12 cellular contexts compared by ENCODE assay signal in the genomic region with DNA sequence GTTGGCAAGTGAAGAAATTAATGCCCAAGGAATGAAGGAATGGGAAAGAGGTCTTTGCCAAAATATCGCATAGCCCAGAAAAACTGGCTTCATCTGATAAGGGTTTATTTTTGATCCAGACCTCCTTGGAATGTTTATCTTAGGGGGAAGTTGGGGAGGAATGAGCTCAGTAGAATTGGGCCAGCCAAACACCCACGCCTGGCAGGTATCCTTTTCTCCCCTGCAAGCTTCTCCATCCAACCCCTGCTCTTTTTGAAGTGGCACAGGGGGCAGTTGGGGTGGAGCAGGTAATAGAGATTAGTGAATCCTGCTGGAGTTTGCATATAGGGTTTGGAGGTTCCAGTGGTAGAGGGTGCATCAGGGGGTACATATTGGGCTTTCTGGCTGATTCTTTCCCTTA. TPM values are rescaled to one million over a fixed set of nuclear protein-coding genes. Genes with fewer than 3 reads are reported as not detected.
DNase-seq lines count a peak whose midpoint lies in the region; ATAC-seq and TF ChIP-seq lines count a peak whose summit lies in the region.
"Had no signal": no experiment of that assay in that cellular context is flagged by ENCODE, and none has a peak within 500 bp of the region (broad histone marks: within the 10 kb centered on the region; RNA-seq: fewer than 3 reads in every experiment).

No MANE protein-coding gene starts in this region.

- no peaks in the 10 kb centered on the region for H3K9me3 Mint-ChIP-seq in stimulated activated naive CD8-positive, alpha-beta T cell treated with anti-CD3 and anti-CD28 coated beads, Interleukin-15, amount 100 ng/mL, for 72 hours
- H3K9me3 Mint-ChIP-seq in endothelial cell (ENCODE audit: unreplicated experiment): no peaks in the 10 kb centered on the region
- H3K9me3 Mint-ChIP-seq in stimulated activated memory B cell treated with anti-CD40 and anti-IgM and Interleukin-4, amounts not matched to agents 10 μg/mL and 1 μg/mL and 100 μg/mL, for 72 hours: no peaks in the 10 kb centered on the region
- H3K9me3 Mint-ChIP-seq: activated CD4-positive, alpha-beta memory T cell treated with anti-CD3 and anti-CD28 coated beads, Interleukin-2, amount 10 ng/mL, durations not matched to agents 7 days and 5 days; activated naive CD8-positive, alpha-beta T cell treated with anti-CD3 and anti-CD28 coated beads for 36 hours; activated T-helper 17 cell treated with anti-CD3 and anti-CD28 coated beads, Interleukin-2, amount 50 U/mL, for 72 hours; brain had no signal

- H3K4me1 Mint-ChIP-seq in stimulated activated naive CD8-positive, alpha-beta T cell treated with anti-CD3 and anti-CD28 coated beads, Interleukin-15, amount 100 ng/mL, for 72 hours: peaks cover 6% of the 10 kb centered on the region
- peaks cover 63% of the 10 kb centered on the region for H3K4me1 Mint-ChIP-seq in endothelial cell (ENCODE audit: unreplicated experiment)
- H3K4me1 Mint-ChIP-seq in stimulated activated memory B cell treated with anti-CD40 and anti-IgM and Interleukin-4, amounts not matched to agents 10 μg/mL and 1 μg/mL and 100 μg/mL, for 72 hours: peaks cover 27% of the 10 kb centered on the region

- H3K27ac Mint-ChIP-seq in stimulated activated naive CD8-positive, alpha-beta T cell treated with anti-CD3 and anti-CD28 coated beads, Interleukin-15, amount 100 ng/mL, for 72 hours: no peak overlapping the region
- no peak overlapping the region for H3K27ac Mint-ChIP-seq in endothelial cell (ENCODE audit: unreplicated experiment)
- H3K27ac Mint-ChIP-seq in stimulated activated memory B cell treated with anti-CD40 and anti-IgM and Interleukin-4, amounts not matched to agents 10 μg/mL and 1 μg/mL and 100 μg/mL, for 72 hours: peak overlapping the region; percentile 15
- H3K27ac Mint-ChIP-seq: activated CD4-positive, alpha-beta memory T cell treated with anti-CD3 and anti-CD28 coated beads, Interleukin-2, amount 10 ng/mL, durations not matched to agents 7 days and 5 days; activated naive CD8-positive, alpha-beta T cell treated with anti-CD3 and anti-CD28 coated beads for 36 hours; T-helper 17 cell had no signal

- no peak overlapping the region for H3K4me3 Mint-ChIP-seq in stimulated activated naive CD8-positive, alpha-beta T cell treated with anti-CD3 and anti-CD28 coated beads, Interleukin-15, amount 100 ng/mL, for 72 hours
- H3K4me3 Mint-ChIP-seq in endothelial cell (ENCODE audit: unreplicated experiment): peak overlapping the region; percentile 13
- H3K4me3 Mint-ChIP-seq in stimulated activated memory B cell treated with anti-CD40 and anti-IgM and Interleukin-4, amounts not matched to agents 10 μg/mL and 1 μg/mL and 100 μg/mL, for 72 hours: no peak overlapping the region
- H3K4me3 Mint-ChIP-seq: activated CD4-positive, alpha-beta memory T cell treated with anti-CD3 and anti-CD28 coated beads, Interleukin-2, amount 10 ng/mL, durations not matched to agents 7 days and 5 days; activated naive CD8-positive, alpha-beta T cell treated with anti-CD3 and anti-CD28 coated beads for 36 hours; activated T-helper 17 cell treated with anti-CD3 and anti-CD28 coated beads, Interleukin-2, amount 50 U/mL, for 72 hours; brain; T-helper 17 cell had no signal

- no peaks in the 10 kb centered on the region for H3K27me3 Mint-ChIP-seq in stimulated activated naive CD8-positive, alpha-beta T cell treated with anti-CD3 and anti-CD28 coated beads, Interleukin-15, amount 100 ng/mL, for 72 hours
- peaks cover 4% of the 10 kb centered on the region for H3K27me3 Mint-ChIP-seq in endothelial cell (ENCODE audit: unreplicated experiment)
- H3K27me3 Mint-ChIP-seq in stimulated activated memory B cell treated with anti-CD40 and anti-IgM and Interleukin-4, amounts not matched to agents 10 μg/mL and 1 μg/mL and 100 μg/mL, for 72 hours: no peaks in the 10 kb centered on the region
- H3K27me3 Mint-ChIP-seq: activated CD4-positive, alpha-beta memory T cell treated with anti-CD3 and anti-CD28 coated beads, Interleukin-2, amount 10 ng/mL, durations not matched to agents 7 days and 5 days; activated naive CD8-positive, alpha-beta T cell treated with anti-CD3 and anti-CD28 coated beads for 36 hours; activated T-helper 17 cell treated with anti-CD3 and anti-CD28 coated beads, Interleukin-2, amount 50 U/mL, for 72 hours; brain; T-helper 17 cell had no signal

- H3K36me3 Mint-ChIP-seq in endothelial cell (ENCODE audit: low read depth, unreplicated experiment): peaks cover 37% of the 10 kb centered on the region
- H3K36me3 Mint-ChIP-seq in stimulated activated memory B cell treated with anti-CD40 and anti-IgM and Interleukin-4, amounts not matched to agents 10 μg/mL and 1 μg/mL and 100 μg/mL, for 72 hours: peaks cover 79% of the 10 kb centered on the region

- peak; percentile 5 for ATAC-seq in stimulated activated naive CD8-positive, alpha-beta T cell treated with anti-CD3 and anti-CD28 coated beads, Interleukin-15, amount 100 ng/mL, for 72 hours
- ATAC-seq in stimulated activated naive CD8-positive, alpha-beta T cell treated with anti-CD3 and anti-CD28 coated beads, Interleukin-15, Interleukin-2, amounts not matched to agents 100 U/mL and 50 U/mL, for 24 hours: no peak
- no peak for ATAC-seq in stimulated activated memory B cell treated with anti-CD40 and anti-IgM and Interleukin-4, amounts not matched to agents 10 μg/mL and 1 μg/mL and 100 μg/mL, for 72 hours
- ATAC-seq in HG03378 (IDR thresholded peaks at IDR 0.05; ENCODE audit: unreplicated experiment) (no peak), HG03439 (IDR thresholded peaks at IDR 0.05; ENCODE audit: unreplicated experiment) (no peak)

- TF ChIP-seq CTCF in endothelial cell (IDR thresholded peaks at IDR 0.05; ENCODE audit: unreplicated experiment): no peak

- DNase-seq in stimulated activated naive CD8-positive, alpha-beta T cell treated with anti-CD3 and anti-CD28 coated beads, Interleukin-15, amount 100 ng/mL, for 72 hours: no peak
- no peak for DNase-seq in stimulated activated naive CD8-positive, alpha-beta T cell treated with anti-CD3 and anti-CD28 coated beads, Interleukin-15, Interleukin-2, amounts not matched to agents 100 U/mL and 50 U/mL, for 24 hours
- no peak for DNase-seq in endothelial cell (ENCODE audit: low spot score)
- no peak for DNase-seq in NK-92 (lab: John Stamatoyannopoulos, UW; ENCODE audit: unreplicated experiment)

RNA-seq across cellular contexts. Expression of gene INTS3, which starts 21.1 kb away (rescaled TPM):
- total RNA-seq in endothelial cell (ENCODE audit: unreplicated experiment): 69.4 TPM

RNA-seq across cellular contexts. Expression of gene SLC27A3, which starts 26.3 kb away (rescaled TPM):
- 72.7 TPM for total RNA-seq in endothelial cell (ENCODE audit: unreplicated experiment)
